ENCODE assay signal across 12 cellular contexts in genomic region chr4:181971411-181971810, GRCh38.
DNase-seq lines count a peak whose midpoint lies in the region; ATAC-seq and TF ChIP-seq lines count a peak whose summit lies in the region.
"Had no signal": no experiment of that assay in that cellular context is flagged by ENCODE, and none has a peak within 500 bp of the region (broad histone marks: within the 10 kb centered on the region; RNA-seq: fewer than 3 reads in every experiment).

No MANE protein-coding gene starts in this region.

- no peak overlapping the region for H3K27ac Mint-ChIP-seq in dendritic cell treated with granulocyte-macrophage colony-stimulating factor and Interleukin-4, amounts not matched to agents 40 ng/mL and 50 ng/mL, for 4 days
- H3K27ac Mint-ChIP-seq: activated naive CD4-positive, alpha-beta T cell treated with anti-CD3 and anti-CD28 coated beads, Interleukin-2, amount 50 U/mL, for 72 hours had no signal

- intact Hi-C loops in dendritic cell treated with granulocyte-macrophage colony-stimulating factor and Interleukin-4, amounts not matched to agents 40 ng/mL and 50 ng/mL, for 4 days (cut with micrococcal nuclease), result no loop called here

- DNase-seq in GM10266 (ENCODE audit: extremely low spot score) (peak; percentile 6), NCI-H446 (lab: John Stamatoyannopoulos, UW) (no peak), NCI-H2171 (lab: John Stamatoyannopoulos, UW) (no peak), NCI-H187 (lab: John Stamatoyannopoulos, UW) (no peak)
- DNase-seq in activated CD4-positive, alpha-beta T cell treated with anti-CD3 and anti-CD28 coated beads for 1 hour, result no peak
- DNase-seq: COR-L47, NCI-H1105 treated with DMSO at 0.1 percent for 48 hours, T1000 had no signal

- H3K27me3 Mint-ChIP-seq in dendritic cell treated with granulocyte-macrophage colony-stimulating factor and Interleukin-4, amounts not matched to agents 40 ng/mL and 50 ng/mL, for 4 days, result no peaks in the 10 kb centered on the region

- peaks cover 28% of the 10 kb centered on the region for H3K9me3 Mint-ChIP-seq in dendritic cell treated with granulocyte-macrophage colony-stimulating factor and Interleukin-4, amounts not matched to agents 40 ng/mL and 50 ng/mL, for 4 days

- ATAC-seq in GM21515 (IDR thresholded peaks at IDR 0.05; ENCODE audit: unreplicated experiment), result peak; percentile 73
- peak; percentile 65 for ATAC-seq in HG03469 (IDR thresholded peaks at IDR 0.05; ENCODE audit: unreplicated experiment)
- ATAC-seq: activated naive CD4-positive, alpha-beta T cell treated with anti-CD3 and anti-CD28 coated beads, Interleukin-2, amount 50 U/mL, for 72 hours had no signal

- peak overlapping the region; percentile 39 for H3K4me3 Mint-ChIP-seq in dendritic cell treated with granulocyte-macrophage colony-stimulating factor and Interleukin-4, amounts not matched to agents 40 ng/mL and 50 ng/mL, for 4 days

- peaks cover 10% of the 10 kb centered on the region for H3K4me1 Mint-ChIP-seq in dendritic cell treated with granulocyte-macrophage colony-stimulating factor and Interleukin-4, amounts not matched to agents 40 ng/mL and 50 ng/mL, for 4 days (ENCODE audit: low read depth)

- H3K36me3 Mint-ChIP-seq in dendritic cell treated with granulocyte-macrophage colony-stimulating factor and Interleukin-4, amounts not matched to agents 40 ng/mL and 50 ng/mL, for 4 days (ENCODE audit: low read depth), result no peaks in the 10 kb centered on the region
- H3K36me3 Mint-ChIP-seq: activated naive CD4-positive, alpha-beta T cell treated with anti-CD3 and anti-CD28 coated beads, Interleukin-2, amount 50 U/mL, for 72 hours had no signal

- TF ChIP-seq CTCF in GM10266 (IDR thresholded peaks at IDR 0.05; ENCODE audit: control insufficient read depth, insufficient read depth, low read depth, missing control alignments), result no peak
